In genomic region chr7:1666779-1667565, GRCh38 we compare ENCODE assay signal across 7 cellular contexts. TPM values are rescaled to one million over a fixed set of nuclear protein-coding genes. Genes with fewer than 3 reads are reported as not detected.
DNase-seq lines count a peak whose midpoint lies in the region; ATAC-seq, FAIRE-seq and TF ChIP-seq lines count a peak whose summit lies in the region.

No MANE protein-coding gene starts in this region.

- H3K4me3 ChIP-seq in GM23338, result peak overlapping the region; percentile 65
- peak overlapping the region; percentile 46; the same call in 1 of the 2 replicates for H3K4me3 ChIP-seq in iPS-18c (ENCODE audit: insufficient read depth, low read depth, low read length)

- peaks cover 87% of the 10 kb centered on the region for H3K27me3 ChIP-seq in GM23338 (ENCODE audit: insufficient read depth)

- H3K9me2 ChIP-seq in GM23338 (ENCODE audit: insufficient read depth), result no peaks in the 10 kb centered on the region

- FAIRE-seq in GM19239 (lab: Jason Lieb, UNC), result no peak

- H3K36me3 ChIP-seq in GM23338 (ENCODE audit: insufficient read depth), result no peaks in the 10 kb centered on the region

- H3K36me3 Mint-ChIP-seq in GM23338 (ENCODE audit: low read depth), result no peaks in the 10 kb centered on the region
- no peaks in the 10 kb centered on the region for H3K36me3 Mint-ChIP-seq in activated T-helper 2 cell treated with anti-CD3 and anti-CD28 coated beads, Interferon-gamma antibody, Interleukin-2, Interleukin-4, amounts not matched to agents 10 μg/mL and 5 μg/mL and 100 μg/mL, durations not matched to agents 14 hours and 24 hours and 36 hours (ENCODE audit: low read depth)
- H3K36me3 Mint-ChIP-seq in stimulated activated effector memory CD8-positive, alpha-beta T cell treated with anti-CD3 and anti-CD28 coated beads, Interleukin-12 subunit alpha, Interleukin-12 subunit beta, amount 100 ng/mL, for 72 hours, result no peaks in the 10 kb centered on the region

- DNase-seq in GM23338 (ENCODE audit: low spot score) (peak; percentile 28), MV-4-11 (lab: John Stamatoyannopoulos, UW) (no peak), GM19239 (ENCODE audit: insufficient read length, low spot score) (no peak)
- DNase-seq in activated T-helper 2 cell treated with anti-CD3 and anti-CD28 coated beads, Interferon-gamma antibody, Interleukin-2, Interleukin-4, amounts not matched to agents 10 μg/mL and 5 μg/mL and 100 μg/mL, durations not matched to agents 14 hours and 24 hours and 36 hours (ENCODE audit: low spot score), result no peak
- no peak for DNase-seq in stimulated activated effector memory CD8-positive, alpha-beta T cell treated with anti-CD3 and anti-CD28 coated beads, Interleukin-12 subunit alpha, Interleukin-12 subunit beta, amount 100 ng/mL, for 72 hours (ENCODE audit: low spot score in 2 of 2)

- intact Hi-C loops in activated T-helper 2 cell treated with anti-CD3 and anti-CD28 coated beads, Interferon-gamma antibody, Interleukin-2, Interleukin-4, amounts not matched to agents 10 μg/mL and 5 μg/mL and 100 μg/mL, durations not matched to agents 14 hours and 24 hours and 36 hours (cut with micrococcal nuclease), result loop anchor here (5.0 to 10.0 kb wide), 3 partner anchors 258 to 678 kb away; no protein-coding TSS in a partner anchor

- H3K27ac ChIP-seq in GM23338 (ENCODE audit: low read depth), result no peak overlapping the region

- H3K9me3 ChIP-seq in iPS-18c (ENCODE audit: control insufficient read depth, insufficient read depth, low read length), result no peaks in the 10 kb centered on the region

- H3K4me2 ChIP-seq in GM23338, result peak overlapping the region; percentile 81

- peak overlapping the region; percentile 74; the same call in 1 of the 2 replicates for H2AFZ ChIP-seq in GM23338

- no peak for TF ChIP-seq CTCF in GM23338 (conservative IDR thresholded peaks at IDR 0.05; ENCODE audit: low read depth in 2 of 2)

- peaks cover 7% of the 10 kb centered on the region for H3K4me1 Mint-ChIP-seq in GM23338
- no peaks in the 10 kb centered on the region for H3K4me1 Mint-ChIP-seq in activated T-helper 2 cell treated with anti-CD3 and anti-CD28 coated beads, Interferon-gamma antibody, Interleukin-2, Interleukin-4, amounts not matched to agents 10 μg/mL and 5 μg/mL and 100 μg/mL, durations not matched to agents 14 hours and 24 hours and 36 hours (ENCODE audit: low read depth)
- H3K4me1 Mint-ChIP-seq in stimulated activated effector memory CD8-positive, alpha-beta T cell treated with anti-CD3 and anti-CD28 coated beads, Interleukin-12 subunit alpha, Interleukin-12 subunit beta, amount 100 ng/mL, for 72 hours, result peaks cover 27% of the 10 kb centered on the region

- peaks cover 19% of the 10 kb centered on the region; the same call in 1 of the 2 replicates for H3K4me1 ChIP-seq in GM23338 (ENCODE audit: insufficient read depth)

- H3K27ac Mint-ChIP-seq in GM23338, result no peak overlapping the region
- no peak overlapping the region for H3K27ac Mint-ChIP-seq in activated T-helper 2 cell treated with anti-CD3 and anti-CD28 coated beads, Interferon-gamma antibody, Interleukin-2, Interleukin-4, amounts not matched to agents 10 μg/mL and 5 μg/mL and 100 μg/mL, durations not matched to agents 14 hours and 24 hours and 36 hours
- no peak overlapping the region for H3K27ac Mint-ChIP-seq in stimulated activated effector memory CD8-positive, alpha-beta T cell treated with anti-CD3 and anti-CD28 coated beads, Interleukin-12 subunit alpha, Interleukin-12 subunit beta, amount 100 ng/mL, for 72 hours

- no peaks in the 10 kb centered on the region for H3F3A ChIP-seq in GM23338 (replicated peaks; ENCODE audit: low read depth)

- H3K4me3 Mint-ChIP-seq in GM23338, result peak overlapping the region; percentile 64
- H3K4me3 Mint-ChIP-seq in activated T-helper 2 cell treated with anti-CD3 and anti-CD28 coated beads, Interferon-gamma antibody, Interleukin-2, Interleukin-4, amounts not matched to agents 10 μg/mL and 5 μg/mL and 100 μg/mL, durations not matched to agents 14 hours and 24 hours and 36 hours (ENCODE audit: low read depth), result peak overlapping the region; percentile 54
- peak overlapping the region; percentile 70 for H3K4me3 Mint-ChIP-seq in stimulated activated effector memory CD8-positive, alpha-beta T cell treated with anti-CD3 and anti-CD28 coated beads, Interleukin-12 subunit alpha, Interleukin-12 subunit beta, amount 100 ng/mL, for 72 hours

- ATAC-seq in GM23338 (0 out of 3 replicates have a peak, but pooled peaks have one; percentile 0), HG02884 (IDR thresholded peaks at IDR 0.05; ENCODE audit: unreplicated experiment) (no peak)
- ATAC-seq in stimulated activated effector memory CD8-positive, alpha-beta T cell treated with anti-CD3 and anti-CD28 coated beads, Interleukin-12 subunit alpha, Interleukin-12 subunit beta, amount 100 ng/mL, for 72 hours, result no peak

- H3K9me3 Mint-ChIP-seq in GM23338, result no peaks in the 10 kb centered on the region; the same call in 2 of the 3 replicates
- no peaks in the 10 kb centered on the region for H3K9me3 Mint-ChIP-seq in activated T-helper 2 cell treated with anti-CD3 and anti-CD28 coated beads, Interferon-gamma antibody, Interleukin-2, Interleukin-4, amounts not matched to agents 10 μg/mL and 5 μg/mL and 100 μg/mL, durations not matched to agents 14 hours and 24 hours and 36 hours
- no peaks in the 10 kb centered on the region for H3K9me3 Mint-ChIP-seq in stimulated activated effector memory CD8-positive, alpha-beta T cell treated with anti-CD3 and anti-CD28 coated beads, Interleukin-12 subunit alpha, Interleukin-12 subunit beta, amount 100 ng/mL, for 72 hours

- no peaks in the 10 kb centered on the region for H4K20me1 ChIP-seq in GM23338 (replicated peaks; ENCODE audit: insufficient read depth)

- H3K27me3 Mint-ChIP-seq in GM23338 (ENCODE audit: insufficient read depth, low read depth, poor library complexity), result peaks cover 56% of the 10 kb centered on the region
- H3K27me3 Mint-ChIP-seq in activated T-helper 2 cell treated with anti-CD3 and anti-CD28 coated beads, Interferon-gamma antibody, Interleukin-2, Interleukin-4, amounts not matched to agents 10 μg/mL and 5 μg/mL and 100 μg/mL, durations not matched to agents 14 hours and 24 hours and 36 hours (ENCODE audit: low read depth), result peaks cover 43% of the 10 kb centered on the region

- H3K79me2 ChIP-seq in GM23338 (replicated peaks; ENCODE audit: insufficient read depth), result no peaks in the 10 kb centered on the region

TF ChIP-seq in GM23338, 12 proteins besides CTCF, POLR2A, EP300 and RAD21:
- TF ChIP-seq REST (IDR thresholded peaks at IDR 0.05; ENCODE audit: unreplicated experiment) (no peak), EZH2 (IDR thresholded peaks at IDR 0.05; ENCODE audit: low read depth, unreplicated experiment) (peak; percentile 1), EZH2phosphoT487 (IDR thresholded peaks at IDR 0.05; ENCODE audit: unreplicated experiment) (peak; percentile 74), ETS1 (IDR thresholded peaks at IDR 0.05) (no peak), NANOG (IDR thresholded peaks at IDR 0.05; ENCODE audit: borderline replicate concordance) (no peak)
TF ChIP-seq in GM23338: peak in this region for 2.

RNA-seq across cellular contexts. Expression of gene ELFN1, which starts 3.1 kb away (rescaled TPM):
- total RNA-seq in GM23338 (2014; rRNA removed; shearing (Covaris generic)), result 3.5 and 5.0 TPM in 2 replicates
- polyA plus RNA-seq in GM23338 (2016; fragmentation: Nextera tagmentation; extraction: Ambion mirVana), result 0.08 and 0.09 TPM in 2 replicates
- total RNA-seq in activated T-helper 2 cell treated with anti-CD3 and anti-CD28 coated beads, Interferon-gamma antibody, Interleukin-2, Interleukin-4, amounts not matched to agents 10 μg/mL and 5 μg/mL and 100 μg/mL, durations not matched to agents 14 hours and 24 hours and 36 hours, result not detected in 2 replicates
